In the genomic region with DNA sequence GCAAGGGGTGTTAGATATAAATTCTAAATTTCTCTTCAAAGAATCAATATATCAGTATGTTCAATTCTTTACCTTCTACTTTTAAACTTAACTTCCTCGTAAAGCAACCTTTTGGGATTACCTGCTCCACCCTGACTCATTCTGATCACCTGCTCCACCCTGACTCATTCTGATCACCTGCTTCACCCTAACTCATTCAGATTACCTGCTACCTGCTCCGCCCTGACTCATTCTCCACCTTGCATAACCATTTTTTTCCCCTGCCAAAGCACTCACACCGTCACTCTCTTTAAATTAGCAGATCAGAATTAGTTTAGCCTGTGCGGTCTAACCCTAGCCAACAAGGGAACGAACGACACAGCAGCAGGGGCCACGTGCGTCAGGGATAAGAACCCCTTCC, we compare ENCODE assay signal across 6 cellular contexts. TPM values are rescaled to one million over a fixed set of nuclear protein-coding genes. Genes with fewer than 3 reads are reported as not detected.
"Had no signal": no experiment of that assay in that cellular context is flagged by ENCODE, and none has a peak within 500 bp of the region (broad histone marks: within the 10 kb centered on the region; RNA-seq: fewer than 3 reads in every experiment).

No MANE protein-coding gene starts in this region.

RNA-seq across cellular contexts. Expression of a gene that starts 20.5 kb away (rescaled TPM):
- total RNA-seq: activated CD4-positive, alpha-beta T cell treated with anti-CD3 and anti-CD28 coated beads, Interleukin-2, amount 10 ng/mL, durations not matched to agents 7 days and 5 days; activated naive CD4-positive, alpha-beta T cell treated with anti-CD3 and anti-CD28 coated beads, Interleukin-2, amount 50 U/mL, for 72 hours; activated naive CD8-positive, alpha-beta T cell treated with anti-CD3 and anti-CD28 coated beads, Interleukin-2, amount 10 ng/mL, durations not matched to agents 7 days and 5 days; activated T-cell treated with anti-CD3 and anti-CD28 coated beads, Interleukin-2, amount 50 U/mL, for 72 hours; T-cell; T-helper 2 cell treated with Interferon-gamma antibody and Interleukin-4, amounts not matched to agents 100 ng/mL and 5 ng/mL, for 36 hours had no signal
